Comparison of ENCODE assay signal across 7 cellular contexts in genomic region chr20:4613184-4613583, GRCh38.
DNase-seq lines count a peak whose midpoint lies in the region; ATAC-seq and TF ChIP-seq lines count a peak whose summit lies in the region.

No MANE protein-coding gene starts in this region.

- H2BK5ac ChIP-seq in IMR-90 (ENCODE audit: low read depth, low read length, poor library complexity, severe bottlenecking): no peak overlapping the region

- dilution Hi-C loops in IMR-90 (cut with HindIII; ENCODE audit: low sequenced_read_pairs, unreplicated experiment): no loop called here
- dilution Hi-C loops in mammary epithelial cell (cut with HindIII; ENCODE audit: low sequenced_read_pairs): no loop called here

- H3K9me1 ChIP-seq in IMR-90 (ENCODE audit: insufficient read depth, low read length): no peaks in the 10 kb centered on the region

- H3K9me3 ChIP-seq in IMR-90 (ENCODE audit: control insufficient read depth, insufficient read depth, low read length) (no peaks in the 10 kb centered on the region), mammary epithelial cell (replicated peaks; ENCODE audit: insufficient read depth, low read length) (no peaks in the 10 kb centered on the region)

- H2AK9ac ChIP-seq in IMR-90 (replicated peaks; ENCODE audit: low read depth, low read length, poor library complexity): no peak overlapping the region

- H3K9ac ChIP-seq in IMR-90 (ENCODE audit: low read depth, low read length): no peak overlapping the region
- peak overlapping the region; percentile 3 for H3K9ac ChIP-seq in mammary epithelial cell (ENCODE audit: insufficient read depth, low read length)

- H3K18ac ChIP-seq in IMR-90 (ENCODE audit: low read depth, low read length): no peak overlapping the region

- H3K56ac ChIP-seq in IMR-90 (ENCODE audit: extremely low read depth, insufficient read depth, low read length): no peak overlapping the region

- no peak overlapping the region for H2BK20ac ChIP-seq in IMR-90 (ENCODE audit: low read depth, low read length)

- H3K14ac ChIP-seq in IMR-90 (replicated peaks; ENCODE audit: low read depth, low read length): no peak overlapping the region

- no peak overlapping the region for H2AK5ac ChIP-seq in IMR-90 (ENCODE audit: low read depth, low read length)

- H3K4me1 ChIP-seq in IMR-90 (ENCODE audit: control insufficient read depth, insufficient read depth, low read length): no peaks in the 10 kb centered on the region; the same call in 1 of the 2 replicates
- peaks cover 19% of the 10 kb centered on the region for H3K4me1 ChIP-seq in mammary epithelial cell (ENCODE audit: insufficient read depth, low read length)

- WGBS in IMR-90 (ENCODE audit: extremely low coverage in 2 of 2, insufficient read length in 1 of 2), 2 experiments: no CpG with 5 or more reads among the region's 6 CpGs
- WGBS in mammary epithelial cell (ENCODE audit: low coverage, missing lambda C conversion rate): 60% methylated on average over 6 of the region's 6 CpGs

- no peaks in the 10 kb centered on the region for H3K79me1 ChIP-seq in IMR-90 (ENCODE audit: low read depth in 1 of 2, low read length in 2 of 2)

- no peak overlapping the region for H4K91ac ChIP-seq in IMR-90 (ENCODE audit: insufficient read depth, low read depth, low read length)

- peaks cover 9% of the 10 kb centered on the region for H3K27me3 ChIP-seq in IMR-90 (ENCODE audit: control insufficient read depth, insufficient read depth, low read length)
- H3K27me3 ChIP-seq in mammary epithelial cell (ENCODE audit: insufficient read depth, low read length): no peaks in the 10 kb centered on the region

- H3K4me3 ChIP-seq in IMR-90 (ENCODE audit: insufficient read depth, low read depth, low read length): no peak overlapping the region
- no peak overlapping the region for H3K4me3 ChIP-seq in mammary epithelial cell (replicated peaks in 1 of 3; ENCODE audit: insufficient read depth in 1 of 3, low read depth in 2 of 3, low read length in 3 of 3)

- no peak overlapping the region for H3K4ac ChIP-seq in IMR-90 (ENCODE audit: low read depth, low read length)

- no TSS peak for BruUV-seq in IMR-90 (replicated peaks; lab: Mats Ljungman, UMichigan)
- BruUV-seq in mammary epithelial cell (replicated peaks; lab: Mats Ljungman, UMichigan): no TSS peak

- no peak overlapping the region for H4K8ac ChIP-seq in IMR-90 (ENCODE audit: low read depth in 2 of 2, low read length in 2 of 2)

- no peak overlapping the region for H4K5ac ChIP-seq in IMR-90 (ENCODE audit: low read depth, low read length)

- POLR2A ChIA-PET in IMR-90 (lab: Charles Lee; ENCODE audit: unreplicated experiment): no interaction called here

- H3K23ac ChIP-seq in IMR-90 (ENCODE audit: low read depth, low read length): no peak overlapping the region

- H2AFZ ChIP-seq in IMR-90 (replicated peaks; ENCODE audit: low read length, poor library complexity) (no peak overlapping the region), mammary epithelial cell (ENCODE audit: low read depth, low read length) (no peak overlapping the region)

- H4K20me1 ChIP-seq in IMR-90 (ENCODE audit: insufficient read depth, low read length) (no peaks in the 10 kb centered on the region), mammary epithelial cell (ENCODE audit: insufficient read depth, low read length) (no peaks in the 10 kb centered on the region)

- peak; percentile 47; the same call in 1 of the 2 replicates for ATAC-seq in IMR-90 (ENCODE audit: low read depth)
- no peak for ATAC-seq in GM18873 (IDR thresholded peaks at IDR 0.05; ENCODE audit: low FRiP score, unreplicated experiment)
- ATAC-seq in HG03354 (IDR thresholded peaks at IDR 0.05; ENCODE audit: poor library complexity, severe bottlenecking, unreplicated experiment): no peak

- no peak for TF ChIP-seq POLR2A in IMR-90 (IDR thresholded peaks at IDR 0.05; ENCODE audit: low read depth, low read length)

- H2BK15ac ChIP-seq in IMR-90 (ENCODE audit: low read depth, low read length): no peak overlapping the region

- H3K79me2 ChIP-seq in mammary epithelial cell (ENCODE audit: insufficient read depth, low read length): no peaks in the 10 kb centered on the region

- no peak for TF ChIP-seq CTCF in IMR-90 (conservative IDR thresholded peaks at IDR 0.05; ENCODE audit: low read depth, low read length)
- TF ChIP-seq CTCF in mammary epithelial cell (conservative IDR thresholded peaks at IDR 0.05 in 1 of 2, IDR thresholded peaks at IDR 0.05 in 1 of 2; ENCODE audit: extremely low read depth in 1 of 2, insufficient read depth in 1 of 2, low read depth in 1 of 2, low read length in 2 of 2): no peak

- in situ Hi-C loops in IMR-90 (cut with MboI; ENCODE audit: low sequenced_read_pairs) (loop anchor here (25.0 kb wide), 1 partner anchor 349 kb away; no protein-coding TSS in a partner anchor), mammary epithelial cell (cut with MboI; ENCODE audit: low sequenced_read_pairs in 2 of 2) (loop anchor here (25.0 kb wide), 2 partner anchors 349 to 474 kb away; no protein-coding TSS in a partner anchor)

- intact Hi-C loops in IMR-90 (cut with micrococcal nuclease) (no loop called here), mammary epithelial cell (cut with micrococcal nuclease) (no loop called here)

- no peak for TF ChIP-seq RAD21 in IMR-90 (IDR thresholded peaks at IDR 0.05; ENCODE audit: low read length)

- no peaks in the 10 kb centered on the region for H3K36me3 ChIP-seq in IMR-90 (ENCODE audit: control insufficient read depth, insufficient read depth, low read length)
- no peaks in the 10 kb centered on the region for H3K36me3 ChIP-seq in mammary epithelial cell (ENCODE audit: insufficient read depth, low read length)

- no peak overlapping the region for H3K4me2 ChIP-seq in IMR-90 (ENCODE audit: low read depth, low read length)
- peak overlapping the region; percentile 66 for H3K4me2 ChIP-seq in mammary epithelial cell (ENCODE audit: insufficient read depth, low read depth, low read length)

- DNase-seq in IMR-90 (no peak), mammary epithelial cell (peak; percentile 57), hepatic stellate cell (ENCODE audit: low spot score) (peak; percentile 27), activated gamma-delta T cell (lab: John Stamatoyannopoulos, UW) (no peak)

- H2BK120ac ChIP-seq in IMR-90 (ENCODE audit: low read depth, low read length): no peak overlapping the region

- no peak overlapping the region for H3K27ac ChIP-seq in IMR-90 (ENCODE audit: insufficient read depth, low read length)
- H3K27ac ChIP-seq in mammary epithelial cell (ENCODE audit: insufficient read depth, low read depth, low read length): peak overlapping the region; percentile 81
- peak overlapping the region; percentile 94 for H3K27ac ChIP-seq in temporal lobe (ENCODE audit: low read depth, low read length)

- CTCF ChIA-PET in IMR-90 (lab: Yijun Ruan, JAX): interaction anchor here (0.6 to 1.0 kb wide), 4 partner anchors 12 to 109 kb away, joined by 3 to 7 read pairs (median 4); partner anchors contain the start of gene PRND
- CTCF ChIA-PET in mammary epithelial cell (lab: Charles Lee; ENCODE audit: low non-redundant PET): interaction anchor here (0.6 to 0.8 kb wide), 7 partner anchors 10 to 112 kb away, joined by 3 to 7 read pairs (median 4); no protein-coding TSS in a partner anchor

TF ChIP-seq in IMR-90, 13 proteins besides CTCF, POLR2A, EP300 and RAD21:
- TF ChIP-seq, protein P1, sequence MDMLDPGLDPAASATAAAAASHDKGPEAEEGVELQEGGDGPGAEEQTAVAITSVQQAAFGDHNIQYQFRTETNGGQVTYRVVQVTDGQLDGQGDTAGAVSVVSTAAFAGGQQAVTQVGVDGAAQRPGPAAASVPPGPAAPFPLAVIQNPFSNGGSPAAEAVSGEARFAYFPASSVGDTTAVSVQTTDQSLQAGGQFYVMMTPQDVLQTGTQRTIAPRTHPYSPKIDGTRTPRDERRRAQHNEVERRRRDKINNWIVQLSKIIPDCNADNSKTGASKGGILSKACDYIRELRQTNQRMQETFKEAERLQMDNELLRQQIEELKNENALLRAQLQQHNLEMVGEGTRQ (IDR thresholded peaks at IDR 0.05; ENCODE audit: low read depth, low read length): no peak
- no peak for TF ChIP-seq BHLHE40 (IDR thresholded peaks at IDR 0.05; ENCODE audit: low read depth, low read length)
- no peak for TF ChIP-seq MAFK (IDR thresholded peaks at IDR 0.05; ENCODE audit: low read depth, low read length)
- TF ChIP-seq CHD1 (IDR thresholded peaks at IDR 0.05; ENCODE audit: low read depth, low read length): no peak
- no peak for TF ChIP-seq SMC3 (IDR thresholded peaks at IDR 0.05; ENCODE audit: low read depth, low read length)
- TF ChIP-seq, protein P2, sequence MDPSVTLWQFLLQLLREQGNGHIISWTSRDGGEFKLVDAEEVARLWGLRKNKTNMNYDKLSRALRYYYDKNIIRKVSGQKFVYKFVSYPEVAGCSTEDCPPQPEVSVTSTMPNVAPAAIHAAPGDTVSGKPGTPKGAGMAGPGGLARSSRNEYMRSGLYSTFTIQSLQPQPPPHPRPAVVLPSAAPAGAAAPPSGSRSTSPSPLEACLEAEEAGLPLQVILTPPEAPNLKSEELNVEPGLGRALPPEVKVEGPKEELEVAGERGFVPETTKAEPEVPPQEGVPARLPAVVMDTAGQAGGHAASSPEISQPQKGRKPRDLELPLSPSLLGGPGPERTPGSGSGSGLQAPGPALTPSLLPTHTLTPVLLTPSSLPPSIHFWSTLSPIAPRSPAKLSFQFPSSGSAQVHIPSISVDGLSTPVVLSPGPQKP (IDR thresholded peaks at IDR 0.05; ENCODE audit: borderline replicate concordance, low read depth, low read length): no peak
- TF ChIP-seq NFE2L2 (IDR thresholded peaks at IDR 0.05; ENCODE audit: low read depth, low read length): no peak
- no peak for TF ChIP-seq FOS (IDR thresholded peaks at IDR 0.05; ENCODE audit: low read depth, low read length)
- TF ChIP-seq RCOR1 (IDR thresholded peaks at IDR 0.05; ENCODE audit: insufficient replicate concordance, low read length): no peak
- no peak for TF ChIP-seq MXI1 (IDR thresholded peaks at IDR 0.05; ENCODE audit: borderline replicate concordance, low read depth, low read length)
- no peak for TF ChIP-seq CEBPB (IDR thresholded peaks at IDR 0.05; ENCODE audit: low read depth, low read length)
- no peak for TF ChIP-seq MAZ (IDR thresholded peaks at IDR 0.05; ENCODE audit: borderline replicate concordance, low read depth, low read length)
- TF ChIP-seq RFX5 (IDR thresholded peaks at IDR 0.05; ENCODE audit: low read depth, low read length): no peak

Comparison
In these comparisons a context has a peak if more than half of its experiments do, and no peak if none do; other contexts are left out.
1. DNase-seq: peak in mammary epithelial cell (single experiment) and hepatic stellate cell (single experiment); none in IMR-90 (single experiment) and activated gamma-delta T cell (single experiment).